In genomic region chr1:241749924-241750695, GRCh38 we compare ENCODE assay signal across 1 cellular context.
TF ChIP-seq lines count a peak whose summit lies in the region.

No MANE protein-coding gene starts in this region.

TF ChIP-seq in H1, 55 proteins besides CTCF, POLR2A, EP300 and RAD21:
- TF ChIP-seq CHD7 (IDR thresholded peaks at IDR 0.05; ENCODE audit: insufficient replicate concordance, low read length), result no peak
- TF ChIP-seq CEBPB (IDR thresholded peaks at IDR 0.05; ENCODE audit: low read depth, low read length), result peak; percentile 41; the same call in 1 of the 2 replicates
